19 cellular contexts compared by ENCODE assay signal in genomic region chr2:88002359-88002707, GRCh38. TPM values are rescaled to one million over a fixed set of nuclear protein-coding genes. Genes with fewer than 3 reads are reported as not detected.
"Had no signal": no experiment of that assay in that cellular context is flagged by ENCODE, and none has a peak within 500 bp of the region (broad histone marks: within the 10 kb centered on the region; RNA-seq: fewer than 3 reads in every experiment).

No MANE protein-coding gene starts in this region.

- H3K27me3 Mint-ChIP-seq: activated B cell treated with CpG ODN at 0.5 μM for 24 hours; activated naive CD4-positive, alpha-beta T cell treated with anti-CD3 and anti-CD28 coated beads, Interleukin-2, amount 50 U/mL, for 24 hours; central memory CD8-positive, alpha-beta T cell; T-cell had no signal

- H3K36me3 Mint-ChIP-seq: activated naive CD4-positive, alpha-beta T cell treated with anti-CD3 and anti-CD28 coated beads, Interleukin-2, amount 50 U/mL, for 24 hours; activated naive CD8-positive, alpha-beta T cell treated with anti-CD3 and anti-CD28 coated beads, Interleukin-2, amount 10 ng/mL, durations not matched to agents 7 days and 5 days; T-cell had no signal

- H3K4me1 Mint-ChIP-seq: central memory CD8-positive, alpha-beta T cell had no signal

- H3K27me3 ChIP-seq: ascending aorta, cardiac muscle cell, MG63, Peyer's patch had no signal

- H3K36me3 ChIP-seq: ascending aorta, cardiac muscle cell, MG63, Peyer's patch had no signal

- H3K4me1 ChIP-seq: ascending aorta, Peyer's patch had no signal

- H3K4me3 ChIP-seq: ascending aorta, cardiac muscle cell, MG63, Peyer's patch had no signal

- DNase-seq: activated gamma-delta T cell, NCI-H1048, NCI-H2029, NCI-H2171, NCI-H510A had no signal

- H3K4me3 Mint-ChIP-seq: activated naive CD4-positive, alpha-beta T cell treated with anti-CD3 and anti-CD28 coated beads, Interleukin-2, amount 50 U/mL, for 24 hours; activated naive CD8-positive, alpha-beta T cell treated with anti-CD3 and anti-CD28 coated beads, Interleukin-2, amount 10 ng/mL, durations not matched to agents 7 days and 5 days; central memory CD8-positive, alpha-beta T cell; T-cell had no signal

- H3K9me3 ChIP-seq: ascending aorta, MG63, Peyer's patch had no signal

- H3K27ac Mint-ChIP-seq: activated CD8-positive, alpha-beta T cell treated with anti-CD3 and anti-CD28 coated beads for 36 hours; activated naive CD4-positive, alpha-beta T cell treated with anti-CD3 and anti-CD28 coated beads, Interleukin-2, amount 50 U/mL, for 24 hours; activated naive CD8-positive, alpha-beta T cell treated with anti-CD3 and anti-CD28 coated beads, Interleukin-2, amount 10 ng/mL, durations not matched to agents 7 days and 5 days; activated T-cell treated with anti-CD3 and anti-CD28 coated beads, Interleukin-2, amount 50 U/mL, for 72 hours had no signal

- H3K27ac ChIP-seq: ascending aorta, cardiac muscle cell, VCaP had no signal

RNA-seq across cellular contexts. Expression of gene RNU2-63P, which starts 14.0 kb away (rescaled TPM):
- total RNA-seq: ascending aorta, cardiac muscle cell, SK-MEL-5 had no signal
- polyA plus RNA-seq: adipose tissue, cardiac muscle cell had no signal
